Comparison of ENCODE assay signal across 1 cellular context in genomic region chr11:13667795-13668101, GRCh38.
TF ChIP-seq lines count a peak whose summit lies in the region.

No MANE protein-coding gene starts in this region.

TF ChIP-seq in H1, 55 proteins besides CTCF, POLR2A, EP300 and RAD21 (continued from another document):
- TF ChIP-seq JUND (IDR thresholded peaks at IDR 0.05; ENCODE audit: low read length) (no peak), RNF2 (IDR thresholded peaks at IDR 0.05; ENCODE audit: borderline replicate concordance, low read depth, low read length, missing control alignments, poor library complexity, severe bottlenecking) (no peak), KDM4A (IDR thresholded peaks at IDR 0.05; ENCODE audit: low read depth, low read length, severe bottlenecking) (no peak), POLR2AphosphoS5 (IDR thresholded peaks at IDR 0.05; ENCODE audit: low read depth, low read length) (no peak), SP1 (IDR thresholded peaks at IDR 0.05; ENCODE audit: low read depth, low read length) (no peak), KDM5A (IDR thresholded peaks at IDR 0.05; ENCODE audit: low read length) (no peak), EGR1 (IDR thresholded peaks at IDR 0.05; ENCODE audit: borderline replicate concordance, low read depth, low read length) (no peak), RXRA (IDR thresholded peaks at IDR 0.05; ENCODE audit: insufficient read depth, low read depth, low read length) (no peak), POU5F1 (IDR thresholded peaks at IDR 0.05; ENCODE audit: low read depth, low read length) (no peak), SP4 (IDR thresholded peaks at IDR 0.05; ENCODE audit: low read length) (no peak), TBP (IDR thresholded peaks at IDR 0.05; ENCODE audit: low read depth, low read length) (no peak), PHF8 (conservative IDR thresholded peaks at IDR 0.05; ENCODE audit: low read depth, low read length) (no peak), RFX5 (IDR thresholded peaks at IDR 0.05; ENCODE audit: borderline replicate concordance, low read depth, low read length) (no peak), BACH1 (IDR thresholded peaks at IDR 0.05; ENCODE audit: low read length) (no peak)
TF ChIP-seq in H1: peak in this region for 0.
